In genomic region chr7:65809982-65810288, GRCh38 we compare ENCODE assay signal across 13 cellular contexts.
DNase-seq lines count a peak whose midpoint lies in the region; ATAC-seq and TF ChIP-seq lines count a peak whose summit lies in the region.
"Had no signal": no experiment of that assay in that cellular context is flagged by ENCODE, and none has a peak within 500 bp of the region (broad histone marks: within the 10 kb centered on the region; RNA-seq: fewer than 3 reads in every experiment).

No MANE protein-coding gene starts in this region.

- H3K27ac ChIP-seq in uterus: no peak overlapping the region
- H3K27ac ChIP-seq: Peyer's patch, thyroid gland had no signal

- no peak for TF ChIP-seq POLR2A in uterus (IDR thresholded peaks at IDR 0.05)

- H3K27me3 ChIP-seq in uterus: no peaks in the 10 kb centered on the region
- H3K27me3 ChIP-seq: Peyer's patch, thyroid gland had no signal

- intact Hi-C loops in uterus (cut with DNase I; ENCODE audit: low total_unique reads): no loop called here

- DNase-seq in GM12865 (ENCODE audit: low read depth) (peak; percentile 70), activated gamma-delta T cell (lab: John Stamatoyannopoulos, UW) (no peak), uterus (no peak), putamen (ENCODE audit: low spot score) (no peak), NOMO-1 treated with DMSO at 0.1 percent for 48 hours (lab: John Stamatoyannopoulos, UW; ENCODE audit: unreplicated experiment) (no peak)
- DNase-seq: DMS153, NCI-H2227 treated with DMSO at 0.1 percent for 48 hours, T-helper 9 cell, thyroid gland had no signal

- no peaks in the 10 kb centered on the region for H3K9me3 ChIP-seq in uterus
- H3K9me3 ChIP-seq: Peyer's patch, thyroid gland had no signal

- H3K4me1 ChIP-seq in uterus: no peaks in the 10 kb centered on the region
- H3K4me1 ChIP-seq: Peyer's patch, thyroid gland had no signal

- peak overlapping the region; percentile 38 for H3K4me3 ChIP-seq in GM12865 (ENCODE audit: low read depth, low read length)
- H3K4me3 ChIP-seq in uterus: no peak overlapping the region
- H3K4me3 ChIP-seq: Peyer's patch, thyroid gland had no signal

- TF ChIP-seq CTCF in GM12865 (IDR thresholded peaks at IDR 0.05; ENCODE audit: insufficient read depth, low read depth, low read length, missing control alignments): no peak
- TF ChIP-seq CTCF in uterus (IDR thresholded peaks at IDR 0.05): no peak

- H3K36me3 ChIP-seq in uterus: no peaks in the 10 kb centered on the region
- H3K36me3 ChIP-seq: Peyer's patch, thyroid gland had no signal

- ATAC-seq in GM19328 (IDR thresholded peaks at IDR 0.05; ENCODE audit: unreplicated experiment) (peak; percentile 33), HG02623 (IDR thresholded peaks at IDR 0.05; ENCODE audit: unreplicated experiment) (peak; percentile 31), HG03354 (IDR thresholded peaks at IDR 0.05; ENCODE audit: poor library complexity, severe bottlenecking, unreplicated experiment) (peak; percentile 59)
